In the genomic region with DNA sequence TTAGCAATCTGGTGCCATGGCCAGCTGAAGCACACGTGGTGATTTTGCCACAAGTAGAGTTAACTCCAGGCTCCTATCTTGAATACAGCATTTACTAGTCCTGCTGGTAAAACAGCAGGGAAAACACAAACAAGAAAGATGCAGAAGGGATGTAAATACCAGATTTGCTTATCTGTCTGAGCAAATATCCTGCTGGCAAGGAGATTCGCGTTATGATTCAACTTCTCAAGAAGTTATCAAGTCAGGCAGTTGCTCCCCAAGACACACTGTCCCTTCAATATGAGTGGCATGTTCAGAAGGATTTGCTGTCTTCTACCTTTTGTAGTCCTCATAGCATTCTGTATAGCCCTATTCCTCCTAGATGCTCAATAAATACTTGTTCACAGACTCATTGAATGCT, we compare ENCODE assay signal across 18 cellular contexts.
"Had no signal": no experiment of that assay in that cellular context is flagged by ENCODE, and none has a peak within 500 bp of the region (broad histone marks: within the 10 kb centered on the region; RNA-seq: fewer than 3 reads in every experiment).

No MANE protein-coding gene starts in this region.

- ATAC-seq: heart left ventricle; left colon; left ventricle myocardium superior; naive thymus-derived CD4-positive, alpha-beta T cell had no signal

- H3K9me3 ChIP-seq: heart left ventricle, right atrium auricular region, suprapubic skin, thyroid gland had no signal

- H3K36me3 Mint-ChIP-seq: naive thymus-derived CD4-positive, alpha-beta T cell; type B pancreatic cell had no signal

- H3K27ac ChIP-seq: dorsolateral prefrontal cortex, heart left ventricle, right atrium auricular region, suprapubic skin, thyroid gland had no signal

- H3K36me3 ChIP-seq: heart left ventricle, right atrium auricular region, suprapubic skin, thyroid gland had no signal

- H3K4me1 Mint-ChIP-seq: naive thymus-derived CD4-positive, alpha-beta T cell had no signal

- H3K27ac Mint-ChIP-seq: naive thymus-derived CD4-positive, alpha-beta T cell; nephron progenitor cell; type B pancreatic cell had no signal

- DNase-seq: cortex of kidney; dorsolateral prefrontal cortex; effector CD8-positive, alpha-beta T cell; heart left ventricle; hippocampal formation; left colon; left ventricle myocardium superior; naive thymus-derived CD4-positive, alpha-beta T cell; nephron progenitor cell; posterior cingulate gyrus; small intestine; stimulated activated CD4-positive, alpha-beta T cell treated with anti-CD3 and anti-CD28 coated beads, Interleukin-2, amount 100 ng/mL, for 48 hours; stimulated activated naive CD4-positive, alpha-beta T cell treated with Interleukin-2 at 50 U/mL for 16 hours; thyroid gland had no signal

- H3K9me3 Mint-ChIP-seq: type B pancreatic cell had no signal

- H3K4me3 Mint-ChIP-seq: naive thymus-derived CD4-positive, alpha-beta T cell; nephron progenitor cell; type B pancreatic cell had no signal

- H3K27me3 ChIP-seq: dorsolateral prefrontal cortex, heart left ventricle, right atrium auricular region, suprapubic skin, thyroid gland had no signal

- H3K4me1 ChIP-seq: right atrium auricular region, suprapubic skin had no signal

- H3K4me3 ChIP-seq: dorsolateral prefrontal cortex, heart left ventricle, lung, right atrium auricular region, suprapubic skin, thyroid gland had no signal
